In the genomic region with DNA sequence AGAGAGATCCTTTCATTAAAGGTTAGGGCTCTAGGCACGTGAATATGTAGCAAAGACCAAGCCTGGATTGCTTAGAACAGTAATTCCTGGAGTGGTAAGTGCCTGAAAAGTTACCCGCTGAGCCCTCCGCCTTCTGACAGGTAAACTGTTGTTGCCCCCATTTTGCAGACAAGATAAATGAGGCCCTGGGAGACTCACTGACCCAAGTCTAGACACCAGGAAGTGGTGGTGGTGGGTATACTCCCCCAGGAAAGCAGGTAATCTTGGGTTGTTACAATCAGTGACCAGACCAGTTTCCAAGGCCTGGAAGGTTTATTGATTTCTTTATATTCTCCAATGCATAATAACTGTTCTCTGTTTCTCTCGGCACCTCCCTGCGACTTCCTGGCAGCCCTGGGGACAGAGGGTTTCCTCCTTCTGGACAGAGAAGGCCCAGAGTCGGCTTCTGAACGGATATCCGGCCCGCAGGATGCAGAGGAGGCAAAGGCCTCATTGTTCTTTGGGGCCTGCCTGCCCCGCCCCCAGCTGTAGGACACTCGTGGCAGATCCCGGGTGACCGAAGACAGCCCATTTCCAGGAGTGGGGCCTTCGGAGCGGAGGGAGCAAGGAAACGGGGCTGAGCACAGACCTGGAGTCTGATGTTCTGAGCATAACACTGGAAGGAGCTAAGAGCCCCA, we compare ENCODE assay signal across 7 cellular contexts. TPM values are rescaled to one million over a fixed set of nuclear protein-coding genes. Genes with fewer than 3 reads are reported as not detected.
DNase-seq lines count a peak whose midpoint lies in the region; ATAC-seq, FAIRE-seq and TF ChIP-seq lines count a peak whose summit lies in the region.

No MANE protein-coding gene starts in this region.

- H3K27me3 ChIP-seq in bronchial epithelial cell (ENCODE audit: control insufficient read depth, insufficient read depth, low read length) (no peaks in the 10 kb centered on the region), kidney epithelial cell (ENCODE audit: control insufficient read depth, insufficient read depth, low read length) (no peaks in the 10 kb centered on the region)

- peak; percentile 28 for ATAC-seq in GM18517 (IDR thresholded peaks at IDR 0.05; ENCODE audit: unreplicated experiment)
- peak; percentile 34 for ATAC-seq in HG03159 (IDR thresholded peaks at IDR 0.05; ENCODE audit: unreplicated experiment)

- no peaks in the 10 kb centered on the region for H3K9me3 Mint-ChIP-seq in T-helper 1 cell treated with Interleukin-12 subunit alpha and Interleukin-12 subunit beta and Interleukin-4 antibody, amounts not matched to agents 30 μg/mL and 1 μg/mL, for 36 hours

- H3K36me3 ChIP-seq in bronchial epithelial cell (ENCODE audit: control insufficient read depth, insufficient read depth, low read length) (no peaks in the 10 kb centered on the region), kidney epithelial cell (ENCODE audit: control insufficient read depth, insufficient read depth, low read length) (no peaks in the 10 kb centered on the region)

- DNase-seq in bronchial epithelial cell (ENCODE audit: low read depth) (no peak), kidney epithelial cell (ENCODE audit: low read depth) (no peak), DMS153 (lab: John Stamatoyannopoulos, UW) (no peak)
- peak; percentile 59 to 64 for DNase-seq in stimulated activated CD4-positive, alpha-beta T cell treated with anti-CD3 and anti-CD28 coated beads, Interleukin-2, amount 100 ng/mL, for 24 hours

- no peaks in the 10 kb centered on the region for H3K36me3 Mint-ChIP-seq in T-helper 1 cell treated with Interleukin-12 subunit alpha and Interleukin-12 subunit beta and Interleukin-4 antibody, amounts not matched to agents 30 μg/mL and 1 μg/mL, for 36 hours (ENCODE audit: low read depth)

- peak overlapping the region; percentile 100 for H3K27ac Mint-ChIP-seq in T-helper 1 cell treated with Interleukin-12 subunit alpha and Interleukin-12 subunit beta and Interleukin-4 antibody, amounts not matched to agents 30 μg/mL and 1 μg/mL, for 36 hours

- peaks cover 28% of the 10 kb centered on the region for H3K4me1 Mint-ChIP-seq in T-helper 1 cell treated with Interleukin-12 subunit alpha and Interleukin-12 subunit beta and Interleukin-4 antibody, amounts not matched to agents 30 μg/mL and 1 μg/mL, for 36 hours (ENCODE audit: low read depth)

- TF ChIP-seq CTCF in bronchial epithelial cell (IDR thresholded peaks at IDR 0.05; ENCODE audit: insufficient read depth, low read length, severe bottlenecking) = no peak
- no peak for TF ChIP-seq CTCF in kidney epithelial cell (IDR thresholded peaks at IDR 0.05; ENCODE audit: insufficient read depth, low read length, poor library complexity, severe bottlenecking)

- H3K27me3 Mint-ChIP-seq in T-helper 1 cell treated with Interleukin-12 subunit alpha and Interleukin-12 subunit beta and Interleukin-4 antibody, amounts not matched to agents 30 μg/mL and 1 μg/mL, for 36 hours (ENCODE audit: low read depth) = no peaks in the 10 kb centered on the region

- peak overlapping the region; percentile 57 for H3K4me3 ChIP-seq in bronchial epithelial cell (ENCODE audit: low read depth, low read length)
- peak overlapping the region; percentile 57 for H3K4me3 ChIP-seq in kidney epithelial cell (ENCODE audit: low read depth, low read length)

- H3K4me3 Mint-ChIP-seq in T-helper 1 cell treated with Interleukin-12 subunit alpha and Interleukin-12 subunit beta and Interleukin-4 antibody, amounts not matched to agents 30 μg/mL and 1 μg/mL, for 36 hours = peak overlapping the region; percentile 98

- no peak for FAIRE-seq in bronchial epithelial cell (lab: Jason Lieb, UNC)

RNA-seq across cellular contexts. Expression of a gene that starts 1.3 kb away (rescaled TPM):
- total RNA-seq in bronchial epithelial cell (1.5 and 2.4 TPM in 2 replicates), kidney epithelial cell (2.8 and 3.8 TPM in 2 replicates)

RNA-seq across cellular contexts. Expression of a gene that starts 27.5 kb away (rescaled TPM):
- total RNA-seq in bronchial epithelial cell (107 and 110 TPM in 2 replicates), kidney epithelial cell (136 and 143 TPM in 2 replicates)

RNA-seq across cellular contexts. Expression of a gene that starts 40.5 kb away (rescaled TPM):
- 19.5 and 21.6 TPM in 2 replicates for total RNA-seq in bronchial epithelial cell
- total RNA-seq in kidney epithelial cell = 17.3 and 21.9 TPM in 2 replicates

Comparison
In these comparisons a context has a peak if more than half of its experiments do, and no peak if none do; other contexts are left out.
1. DNase-seq: peak in stimulated activated CD4-positive, alpha-beta T cell treated with anti-CD3 and anti-CD28 coated beads, Interleukin-2, amount 100 ng/mL, for 24 hours (2 of 2); none in bronchial epithelial cell (single experiment), kidney epithelial cell (single experiment) and DMS153 (single experiment).